34 cellular contexts compared by ENCODE assay signal in genomic region chr10:102841827-102842345, GRCh38. TPM values are rescaled to one million over a fixed set of nuclear protein-coding genes. Genes with fewer than 3 reads are reported as not detected.
"Had no signal": no experiment of that assay in that cellular context is flagged by ENCODE, and none has a peak within 500 bp of the region (broad histone marks: within the 10 kb centered on the region; RNA-seq: fewer than 3 reads in every experiment).

No MANE protein-coding gene starts in this region.

- H3K27ac ChIP-seq: colonic mucosa, esophagus muscularis mucosa, foreskin keratinocyte, gastroesophageal sphincter, heart left ventricle, hepatocyte, neural progenitor cell, prostate gland, right atrium auricular region, sigmoid colon, stomach, tibial artery had no signal

- FAIRE-seq: endothelial cell of umbilical vein, kidney, urothelium cell line had no signal

- H3K4me1 ChIP-seq: colonic mucosa, esophagus muscularis mucosa, foreskin keratinocyte, gastroesophageal sphincter, neural progenitor cell, prostate gland, right atrium auricular region, sigmoid colon had no signal

- DNase-seq: colonic mucosa; effector CD8-positive, alpha-beta T cell; foreskin keratinocyte; kidney; left cardiac atrium; left ventricle myocardium superior; mesenchymal stem cell; midbrain; naive thymus-derived CD4-positive, alpha-beta T cell; nucleus accumbens; sigmoid colon; stimulated activated CD4-positive, alpha-beta T cell treated with anti-CD3 and anti-CD28 coated beads, Interleukin-2, amount 100 ng/mL, for 24 hours; stimulated activated CD4-positive, alpha-beta T cell treated with anti-CD3 and anti-CD28 coated beads, Interleukin-4, amount 100 ng/mL, for 24 hours; stimulated activated naive CD4-positive, alpha-beta T cell treated with Interleukin-2 at 50 U/mL for 16 hours; stomach; tibial artery had no signal

- H2AFZ ChIP-seq: hepatocyte, neural progenitor cell had no signal

- H3K9ac ChIP-seq: neural progenitor cell had no signal

- H3K36me3 ChIP-seq: colonic mucosa, esophagus muscularis mucosa, gastroesophageal sphincter, heart left ventricle, neural progenitor cell, prostate gland, right atrium auricular region, sigmoid colon, stomach, tibial artery had no signal

- H3K9me3 ChIP-seq: colonic mucosa, esophagus muscularis mucosa, prostate gland, sigmoid colon had no signal

- ATAC-seq: foreskin keratinocyte; gastroesophageal sphincter; heart left ventricle; left cardiac atrium; left ventricle myocardium superior; naive thymus-derived CD4-positive, alpha-beta T cell; stimulated activated effector memory CD8-positive, alpha-beta T cell treated with anti-CD3 and anti-CD28 coated beads, Interleukin-12 subunit alpha, Interleukin-12 subunit beta, amount 100 ng/mL, for 72 hours had no signal

- H3K4me3 ChIP-seq: colonic mucosa, esophagus muscularis mucosa, gastroesophageal sphincter, heart left ventricle, hepatocyte, neural progenitor cell, prostate gland, right atrium auricular region, sigmoid colon, stomach, tibial artery had no signal

- H3K79me2 ChIP-seq: hepatocyte had no signal

- H3K27me3 ChIP-seq: colonic mucosa, esophagus muscularis mucosa, heart left ventricle, hepatocyte, neural progenitor cell, right atrium auricular region, sigmoid colon, stomach had no signal

- H3K4me2 ChIP-seq: hepatocyte, neural progenitor cell had no signal

RNA-seq across cellular contexts. Expression of gene CYP17A1, which starts 4.7 kb away (rescaled TPM):
- total RNA-seq: chondrocyte; endothelial cell of umbilical vein; epithelial cell of proximal tubule; esophagus muscularis mucosa; fibroblast of lung; foreskin keratinocyte; gastroesophageal sphincter; hepatocyte; left cardiac atrium; left ventricle myocardium superior; lung microvascular endothelial cell; naive thymus-derived CD4-positive, alpha-beta T cell; osteocyte; sigmoid colon; skeletal muscle tissue; stomach; subcutaneous adipose tissue; temporal lobe had no signal
- polyA plus RNA-seq: endothelial cell of umbilical vein; fibroblast of lung; foreskin keratinocyte; heart left ventricle; hepatocyte; naive thymus-derived CD4-positive, alpha-beta T cell had no signal

RNA-seq across cellular contexts. Expression of gene AS3MT, which starts 27.4 kb away (rescaled TPM):
- total RNA-seq: endothelial cell of umbilical vein had no signal
